20 cellular contexts compared by ENCODE assay signal in genomic region chr21:15433091-15433490, GRCh38.
"Had no signal": no experiment of that assay in that cellular context is flagged by ENCODE, and none has a peak within 500 bp of the region (broad histone marks: within the 10 kb centered on the region; RNA-seq: fewer than 3 reads in every experiment).

No MANE protein-coding gene starts in this region.

- H3K4me1 ChIP-seq: lower lobe of right lung, tibial artery, upper lobe of left lung, uterus had no signal

- DNase-seq: cortex of kidney; effector memory CD4-positive, alpha-beta T cell; gastrocnemius medialis; heart right ventricle; hypothalamus; left ventricle myocardium inferior; lower lobe of right lung; natural killer cell; posterior cingulate gyrus; right cardiac atrium; stimulated activated CD4-positive, alpha-beta T cell treated with anti-CD3 and anti-CD28 coated beads, Interleukin-1b, Interleukin-23, amount 100 ng/mL, for 48 hours; stimulated activated CD4-positive, alpha-beta T cell treated with anti-CD3 and anti-CD28 coated beads, Interleukin-4, amount 100 ng/mL, for 24 hours; tibial artery; upper lobe of left lung; uterus had no signal

- H3K27me3 ChIP-seq: gastrocnemius medialis, heart right ventricle, neutrophil, tibial artery, upper lobe of left lung, uterus had no signal

- H3K27ac ChIP-seq: gastrocnemius medialis, heart right ventricle, left ventricle myocardium inferior, lower lobe of right lung, neutrophil, tibial artery, upper lobe of left lung, uterus had no signal

- H3K4me3 ChIP-seq: gastrocnemius medialis, heart right ventricle, left ventricle myocardium inferior, lower lobe of right lung, tibial artery, upper lobe of left lung, uterus had no signal

- FAIRE-seq: endometrium, islet of Langerhans had no signal

- H3K36me3 ChIP-seq: gastrocnemius medialis, heart right ventricle, left ventricle myocardium inferior, lower lobe of right lung, neutrophil, tibial artery, upper lobe of left lung, uterus had no signal

- ATAC-seq: esophagus mucosa; gastrocnemius medialis; heart right ventricle; lower lobe of right lung; natural killer cell; right cardiac atrium; stimulated activated memory B cell treated with anti-CD40 and anti-IgM and Interleukin-4, amounts not matched to agents 10 μg/mL and 1 μg/mL and 100 μg/mL, for 72 hours had no signal

- H3K9me3 ChIP-seq: gastrocnemius medialis, lower lobe of right lung, neutrophil, tibial artery, upper lobe of left lung, uterus had no signal
